ENCODE assay signal across 20 cellular contexts in the genomic region with DNA sequence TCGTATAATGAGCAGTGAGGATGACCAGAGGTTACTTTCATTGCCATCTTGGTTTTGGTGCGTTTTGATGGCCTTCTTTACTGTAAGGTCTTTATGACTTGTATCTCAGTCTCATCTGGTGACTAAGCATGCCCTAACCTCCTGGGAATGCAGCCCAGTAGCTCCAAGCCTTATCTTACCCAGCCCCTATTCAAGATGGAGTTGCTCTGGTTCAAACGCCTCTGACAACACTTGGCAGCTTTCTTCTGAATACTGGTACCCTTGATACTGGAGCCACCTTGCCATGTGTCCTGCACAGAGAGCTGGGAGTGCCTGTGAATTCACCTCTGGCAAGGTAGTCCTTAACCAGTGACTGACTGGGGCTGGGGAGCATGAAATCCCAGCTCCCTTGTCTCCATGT. TPM values are rescaled to one million over a fixed set of nuclear protein-coding genes. Genes with fewer than 3 reads are reported as not detected.
DNase-seq lines count a peak whose midpoint lies in the region; ATAC-seq and TF ChIP-seq lines count a peak whose summit lies in the region.
"Had no signal": no experiment of that assay in that cellular context is flagged by ENCODE, and none has a peak within 500 bp of the region (broad histone marks: within the 10 kb centered on the region; RNA-seq: fewer than 3 reads in every experiment).

No MANE protein-coding gene starts in this region.

- no peak for TF ChIP-seq CTCF in mammary epithelial cell (conservative IDR thresholded peaks at IDR 0.05 in 1 of 2, IDR thresholded peaks at IDR 0.05 in 1 of 2; ENCODE audit: extremely low read depth in 1 of 2, insufficient read depth in 1 of 2, low read depth in 1 of 2, low read length in 2 of 2)

- no peaks in the 10 kb centered on the region for H3K36me3 ChIP-seq in mammary epithelial cell (ENCODE audit: insufficient read depth, low read length)
- H3K36me3 ChIP-seq: HAP-1 had no signal

- no peak overlapping the region for H3K4me3 ChIP-seq in mammary epithelial cell (replicated peaks in 1 of 3; ENCODE audit: insufficient read depth in 1 of 3, low read depth in 2 of 3, low read length in 3 of 3)
- H3K4me3 ChIP-seq: HAP-1, SK-N-MC had no signal

- H4K20me1 ChIP-seq in mammary epithelial cell (ENCODE audit: insufficient read depth, low read length) = no peaks in the 10 kb centered on the region

- peak; percentile 41 for DNase-seq in Daoy (ENCODE audit: low read depth)
- DNase-seq in M059J (ENCODE audit: low read depth) = peak; percentile 77
- DNase-seq in mammary epithelial cell = peak; percentile 48
- peak; percentile 47 for DNase-seq in iris pigment epithelial cell (ENCODE audit: low read depth)
- DNase-seq in amygdala (lab: John Stamatoyannopoulos, UW) = no peak
- DNase-seq in DMS79 treated with DMSO at 0.1 percent for 48 hours (lab: John Stamatoyannopoulos, UW) = no peak
- no peak for DNase-seq in stimulated activated naive CD8-positive, alpha-beta T cell treated with anti-CD3 and anti-CD28 coated beads, Interleukin-15, amount 100 ng/mL, for 72 hours
- DNase-seq: AML-193; CD4-positive, alpha-beta T cell; DND-41; NCI-H1105 treated with DMSO at 0.1 percent for 48 hours; NCI-H187 treated with DMSO at 0.1 percent for 48 hours; NCI-H2171; NCI-H446 treated with DMSO at 0.1 percent for 48 hours; NCI-H748 treated with DMSO at 0.1 percent for 48 hours; PC-3 had no signal

- no peaks in the 10 kb centered on the region for H3K27me3 Mint-ChIP-seq in stimulated activated naive CD8-positive, alpha-beta T cell treated with anti-CD3 and anti-CD28 coated beads, Interleukin-15, amount 100 ng/mL, for 72 hours
- H3K27me3 Mint-ChIP-seq: CD4-positive, alpha-beta T cell had no signal

- no peak overlapping the region for H3K9ac ChIP-seq in mammary epithelial cell (ENCODE audit: insufficient read depth, low read length)
- H3K9ac ChIP-seq: KMS-11 had no signal

- in situ Hi-C loops in mammary epithelial cell (cut with MboI; ENCODE audit: low sequenced_read_pairs in 2 of 2) = no loop called here

- H3K4me2 ChIP-seq in mammary epithelial cell (ENCODE audit: insufficient read depth, low read depth, low read length) = no peak overlapping the region
- H3K4me2 ChIP-seq: KMS-11 had no signal

- no peaks in the 10 kb centered on the region for H3K27me3 ChIP-seq in mammary epithelial cell (ENCODE audit: insufficient read depth, low read length)

- peaks cover 3 to 14% of the 10 kb centered on the region in 2 donors for H3K9me3 Mint-ChIP-seq in stimulated activated naive CD8-positive, alpha-beta T cell treated with anti-CD3 and anti-CD28 coated beads, Interleukin-15, amount 100 ng/mL, for 72 hours

- no peak overlapping the region for H3K27ac Mint-ChIP-seq in stimulated activated naive CD8-positive, alpha-beta T cell treated with anti-CD3 and anti-CD28 coated beads, Interleukin-15, amount 100 ng/mL, for 72 hours
- H3K27ac Mint-ChIP-seq: CD4-positive, alpha-beta T cell had no signal

- no TSS peak for BruUV-seq in mammary epithelial cell (replicated peaks; lab: Mats Ljungman, UMichigan)

- no peak overlapping the region for H2AFZ ChIP-seq in mammary epithelial cell (ENCODE audit: low read depth, low read length)

- CTCF ChIA-PET in mammary epithelial cell (lab: Charles Lee; ENCODE audit: low non-redundant PET) = no interaction called here

- H3K4me1 ChIP-seq in mammary epithelial cell (ENCODE audit: insufficient read depth, low read length) = no peaks in the 10 kb centered on the region
- H3K4me1 ChIP-seq: HAP-1 had no signal

- intact Hi-C loops in mammary epithelial cell (cut with micrococcal nuclease) = no loop called here

- dilution Hi-C loops in mammary epithelial cell (cut with HindIII; ENCODE audit: low sequenced_read_pairs) = no loop called here

- H3K27ac ChIP-seq in mammary epithelial cell (ENCODE audit: insufficient read depth, low read depth, low read length) = no peak overlapping the region
- H3K27ac ChIP-seq: KMS-11, SK-N-MC had no signal

- no peaks in the 10 kb centered on the region for H3K9me3 ChIP-seq in mammary epithelial cell (replicated peaks; ENCODE audit: insufficient read depth, low read length)
- H3K9me3 ChIP-seq: HAP-1 had no signal

- ATAC-seq in stimulated activated naive CD8-positive, alpha-beta T cell treated with anti-CD3 and anti-CD28 coated beads, Interleukin-15, amount 100 ng/mL, for 72 hours = no peak
- ATAC-seq: PC-3, Right ventricle myocardium inferior had no signal

- peaks cover 9% of the 10 kb centered on the region for H3K4me1 Mint-ChIP-seq in stimulated activated naive CD8-positive, alpha-beta T cell treated with anti-CD3 and anti-CD28 coated beads, Interleukin-15, amount 100 ng/mL, for 72 hours

- H3K79me2 ChIP-seq in mammary epithelial cell (ENCODE audit: insufficient read depth, low read length) = no peaks in the 10 kb centered on the region

- no peak overlapping the region for H3K4me3 Mint-ChIP-seq in stimulated activated naive CD8-positive, alpha-beta T cell treated with anti-CD3 and anti-CD28 coated beads, Interleukin-15, amount 100 ng/mL, for 72 hours
- H3K4me3 Mint-ChIP-seq: CD4-positive, alpha-beta T cell had no signal

- WGBS in mammary epithelial cell (ENCODE audit: low coverage, missing lambda C conversion rate) = 73% methylated on average over 3 of the region's 3 CpGs

RNA-seq across cellular contexts. Expression of a gene that starts 17.2 kb away (rescaled TPM):
- total RNA-seq in Daoy (2014; rRNA removed; shearing (Covaris generic)) = 0.51 and 4.5 TPM in 2 replicates
- 5.1 and 8.9 TPM in 2 replicates for total RNA-seq in M059J (2014; rRNA removed; shearing (Covaris generic))
- total RNA-seq in mammary epithelial cell = 1 to 10 TPM; 2.8 to 5.1 TPM
- 7.1 TPM for polyA plus RNA-seq in mammary epithelial cell
- not detected for polyA minus RNA-seq in mammary epithelial cell
- total RNA-seq: PC-3 had no signal

RNA-seq across cellular contexts. Expression of a gene that starts 48.9 kb away (rescaled TPM):
- total RNA-seq in Daoy (2014; rRNA removed; shearing (Covaris generic)) = 1.5 and 1.7 TPM in 2 replicates
- total RNA-seq in M059J (2014; rRNA removed; shearing (Covaris generic)) = 0.57 and 1.3 TPM in 2 replicates
- total RNA-seq in mammary epithelial cell = not detected
- polyA plus RNA-seq in mammary epithelial cell = not detected
- not detected for polyA minus RNA-seq in mammary epithelial cell
- total RNA-seq: CD4-positive, alpha-beta T cell had no signal

Comparison
In these comparisons a context has a peak if more than half of its experiments do, and no peak if none do; other contexts are left out.
1. DNase-seq: peak in Daoy (single experiment), M059J (single experiment), mammary epithelial cell (single experiment) and iris pigment epithelial cell (single experiment); none in amygdala (0 of 56), DMS79 treated with DMSO at 0.1 percent for 48 hours (single experiment) and stimulated activated naive CD8-positive, alpha-beta T cell treated with anti-CD3 and anti-CD28 coated beads, Interleukin-15, amount 100 ng/mL, for 72 hours (0 of 2).